34 cellular contexts compared by ENCODE assay signal in genomic region chr1:84939761-84940160, GRCh38. TPM values are rescaled to one million over a fixed set of nuclear protein-coding genes. Genes with fewer than 3 reads are reported as not detected.
"Had no signal": no experiment of that assay in that cellular context is flagged by ENCODE, and none has a peak within 500 bp of the region (broad histone marks: within the 10 kb centered on the region; RNA-seq: fewer than 3 reads in every experiment).

No MANE protein-coding gene starts in this region.

- H3K9me3 Mint-ChIP-seq: activated CD4-positive, alpha-beta memory T cell treated with anti-CD3 and anti-CD28 coated beads, Interleukin-2, amount 10 ng/mL, durations not matched to agents 7 days and 5 days; activated CD4-positive, alpha-beta T cell treated with anti-CD3 and anti-CD28 coated beads, Interleukin-2, amount 10 ng/mL, durations not matched to agents 7 days and 5 days; activated naive CD4-positive, alpha-beta T cell treated with anti-CD3 and anti-CD28 coated beads, Interleukin-2, amount 10 ng/mL, durations not matched to agents 7 days and 5 days; activated naive CD4-positive, alpha-beta T cell treated with anti-CD3 and anti-CD28 coated beads, Interleukin-2, amount 50 U/mL, for 24 hours; activated naive CD8-positive, alpha-beta T cell treated with anti-CD3 and anti-CD28 coated beads, Interleukin-2, amount 10 ng/mL, durations not matched to agents 7 days and 5 days; activated naive CD8-positive, alpha-beta T cell treated with anti-CD3 and anti-CD28 coated beads, Interleukin-2, amount 50 U/mL, for 24 hours; activated T-cell treated with anti-CD3 and anti-CD28 coated beads, Interleukin-2, amount 50 U/mL, for 24 hours; activated T-helper 2 cell treated with anti-CD3 and anti-CD28 coated beads, Interferon-gamma antibody, Interleukin-2, Interleukin-4, amounts not matched to agents 10 μg/mL and 5 μg/mL and 100 μg/mL, durations not matched to agents 14 hours and 24 hours and 36 hours; brain; WTC11 had no signal

- H3K4me3 Mint-ChIP-seq: activated CD4-positive, alpha-beta memory T cell treated with anti-CD3 and anti-CD28 coated beads, Interleukin-2, amount 10 ng/mL, durations not matched to agents 7 days and 5 days; activated CD4-positive, alpha-beta T cell treated with anti-CD3 and anti-CD28 coated beads for 36 hours; activated CD4-positive, alpha-beta T cell treated with anti-CD3 and anti-CD28 coated beads, Interleukin-2, amount 10 ng/mL, durations not matched to agents 7 days and 5 days; activated CD8-positive, alpha-beta memory T cell treated with anti-CD3 and anti-CD28 coated beads, Interleukin-2, amount 10 ng/mL, durations not matched to agents 7 days and 5 days; activated CD8-positive, alpha-beta T cell treated with anti-CD3 and anti-CD28 coated beads, Interleukin-2, amount 10 ng/mL, durations not matched to agents 7 days and 5 days; activated naive CD4-positive, alpha-beta T cell treated with anti-CD3 and anti-CD28 coated beads, Interleukin-2, amount 10 ng/mL, durations not matched to agents 7 days and 5 days; activated naive CD4-positive, alpha-beta T cell treated with anti-CD3 and anti-CD28 coated beads, Interleukin-2, amount 50 U/mL, for 24 hours; activated naive CD8-positive, alpha-beta T cell; activated naive CD8-positive, alpha-beta T cell treated with anti-CD3 and anti-CD28 coated beads, Interleukin-2, amount 10 ng/mL, durations not matched to agents 7 days and 5 days; activated naive CD8-positive, alpha-beta T cell treated with anti-CD3 and anti-CD28 coated beads, Interleukin-2, amount 50 U/mL, for 24 hours; activated T-cell treated with anti-CD3 and anti-CD28 coated beads, Interleukin-2, amount 50 U/mL, for 24 hours; brain; T-helper 17 cell; WTC11 had no signal

- DNase-seq: activated CD4-positive, alpha-beta memory T cell treated with anti-CD3 and anti-CD28 coated beads, Interleukin-2, amount 10 ng/mL, durations not matched to agents 7 days and 5 days; activated CD4-positive, alpha-beta T cell treated with anti-CD3 and anti-CD28 coated beads for 1 hour; activated CD4-positive, alpha-beta T cell treated with anti-CD3 and anti-CD28 coated beads for 36 hours; activated CD4-positive, alpha-beta T cell treated with anti-CD3 and anti-CD28 coated beads for 48 hours; activated CD4-positive, alpha-beta T cell treated with anti-CD3 and anti-CD28 coated beads, Interleukin-2, amount 10 ng/mL, durations not matched to agents 7 days and 5 days; activated CD4-positive, alpha-beta T cell treated with anti-CD3 and anti-CD28 coated beads, Interleukin-2, amount 50 U/mL, for 48 hours; activated CD4-positive, CD25-positive, alpha-beta regulatory T cell; activated CD8-positive, alpha-beta memory T cell treated with anti-CD3 and anti-CD28 coated beads for 24 hours; activated CD8-positive, alpha-beta memory T cell treated with anti-CD3 and anti-CD28 coated beads, Interleukin-2, amount 10 ng/mL, durations not matched to agents 7 days and 5 days; activated CD8-positive, alpha-beta memory T cell treated with anti-CD3 and anti-CD28 coated beads, Interleukin-2, amount 50 U/mL, for 48 hours; activated CD8-positive, alpha-beta T cell treated with anti-CD3 and anti-CD28 coated beads, Interleukin-2, amount 10 ng/mL, durations not matched to agents 7 days and 5 days; activated effector memory CD4-positive, alpha-beta T cell treated with Interleukin-2 at 50 U/mL for 16 hours; activated gamma-delta T cell; activated naive CD4-positive, alpha-beta T cell treated with anti-CD3 and anti-CD28 coated beads, Interleukin-2, amount 10 ng/mL, durations not matched to agents 7 days and 5 days; activated naive CD4-positive, alpha-beta T cell treated with Interleukin-2 at 50 U/mL for 16 hours; activated naive CD8-positive, alpha-beta T cell treated with anti-CD3 and anti-CD28 coated beads, Interleukin-2, amount 10 ng/mL, durations not matched to agents 7 days and 5 days; activated naive CD8-positive, alpha-beta T cell treated with anti-CD3 and anti-CD28 coated beads, Interleukin-2, amount 50 U/mL, for 24 hours; activated T-cell treated with anti-CD3 and anti-CD28 coated beads, Interleukin-2, amount 50 U/mL, for 24 hours; activated T-cell treated with anti-CD3 and anti-CD28 coated beads, Interleukin-2, amount 50 U/mL, for 48 hours; amygdala; anterior cingulate cortex; central memory CD4-positive, alpha-beta T cell; T-helper 17 cell; T1000; WERI-Rb-1 had no signal

- ATAC-seq: activated CD4-positive, alpha-beta T cell treated with anti-CD3 and anti-CD28 coated beads for 36 hours; activated CD4-positive, CD25-positive, alpha-beta regulatory T cell treated with anti-CD3 and anti-CD28 coated beads, Interleukin-2, amount 50 U/mL, for 24 hours; activated CD8-positive, alpha-beta memory T cell treated with anti-CD3 and anti-CD28 coated beads, Interleukin-2, amount 10 ng/mL, durations not matched to agents 7 days and 5 days; activated CD8-positive, alpha-beta T cell treated with anti-CD3 and anti-CD28 coated beads, Interleukin-2, amount 10 ng/mL, durations not matched to agents 7 days and 5 days; activated naive CD8-positive, alpha-beta T cell treated with anti-CD3 and anti-CD28 coated beads, Interleukin-2, amount 50 U/mL, for 24 hours; T-helper 17 cell; WTC11 had no signal

- H3K27ac ChIP-seq: ascending aorta, cardiac muscle cell, WERI-Rb-1 had no signal

- H3K36me3 Mint-ChIP-seq: activated naive CD4-positive, alpha-beta T cell treated with anti-CD3 and anti-CD28 coated beads, Interleukin-2, amount 10 ng/mL, durations not matched to agents 7 days and 5 days; activated naive CD4-positive, alpha-beta T cell treated with anti-CD3 and anti-CD28 coated beads, Interleukin-2, amount 50 U/mL, for 24 hours; activated naive CD8-positive, alpha-beta T cell; activated naive CD8-positive, alpha-beta T cell treated with anti-CD3 and anti-CD28 coated beads, Interleukin-2, amount 10 ng/mL, durations not matched to agents 7 days and 5 days; brain; WTC11 had no signal

- H3K27ac Mint-ChIP-seq: activated CD4-positive, alpha-beta memory T cell treated with anti-CD3 and anti-CD28 coated beads, Interleukin-2, amount 10 ng/mL, durations not matched to agents 7 days and 5 days; activated CD4-positive, alpha-beta T cell treated with anti-CD3 and anti-CD28 coated beads for 36 hours; activated CD4-positive, alpha-beta T cell treated with anti-CD3 and anti-CD28 coated beads, Interleukin-2, amount 10 ng/mL, durations not matched to agents 7 days and 5 days; activated CD8-positive, alpha-beta memory T cell treated with anti-CD3 and anti-CD28 coated beads, Interleukin-2, amount 10 ng/mL, durations not matched to agents 7 days and 5 days; activated CD8-positive, alpha-beta T cell treated with anti-CD3 and anti-CD28 coated beads, Interleukin-2, amount 10 ng/mL, durations not matched to agents 7 days and 5 days; activated naive CD4-positive, alpha-beta T cell treated with anti-CD3 and anti-CD28 coated beads, Interleukin-2, amount 10 ng/mL, durations not matched to agents 7 days and 5 days; activated naive CD4-positive, alpha-beta T cell treated with anti-CD3 and anti-CD28 coated beads, Interleukin-2, amount 50 U/mL, for 24 hours; activated naive CD8-positive, alpha-beta T cell; activated naive CD8-positive, alpha-beta T cell treated with anti-CD3 and anti-CD28 coated beads, Interleukin-2, amount 10 ng/mL, durations not matched to agents 7 days and 5 days; activated naive CD8-positive, alpha-beta T cell treated with anti-CD3 and anti-CD28 coated beads, Interleukin-2, amount 50 U/mL, for 24 hours; activated T-cell treated with anti-CD3 and anti-CD28 coated beads, Interleukin-2, amount 50 U/mL, for 24 hours; activated T-helper 2 cell treated with anti-CD3 and anti-CD28 coated beads, Interferon-gamma antibody, Interleukin-2, Interleukin-4, amounts not matched to agents 10 μg/mL and 5 μg/mL and 100 μg/mL, durations not matched to agents 14 hours and 24 hours and 36 hours; brain; T-helper 17 cell; WTC11 had no signal

- H3K27me3 Mint-ChIP-seq: activated CD4-positive, alpha-beta memory T cell treated with anti-CD3 and anti-CD28 coated beads, Interleukin-2, amount 10 ng/mL, durations not matched to agents 7 days and 5 days; activated CD4-positive, alpha-beta T cell treated with anti-CD3 and anti-CD28 coated beads for 36 hours; activated CD4-positive, alpha-beta T cell treated with anti-CD3 and anti-CD28 coated beads, Interleukin-2, amount 10 ng/mL, durations not matched to agents 7 days and 5 days; activated CD8-positive, alpha-beta memory T cell treated with anti-CD3 and anti-CD28 coated beads, Interleukin-2, amount 10 ng/mL, durations not matched to agents 7 days and 5 days; activated naive CD4-positive, alpha-beta T cell treated with anti-CD3 and anti-CD28 coated beads, Interleukin-2, amount 50 U/mL, for 24 hours; activated naive CD8-positive, alpha-beta T cell; activated naive CD8-positive, alpha-beta T cell treated with anti-CD3 and anti-CD28 coated beads, Interleukin-2, amount 10 ng/mL, durations not matched to agents 7 days and 5 days; activated naive CD8-positive, alpha-beta T cell treated with anti-CD3 and anti-CD28 coated beads, Interleukin-2, amount 50 U/mL, for 24 hours; activated T-cell treated with anti-CD3 and anti-CD28 coated beads, Interleukin-2, amount 50 U/mL, for 24 hours had no signal

RNA-seq across cellular contexts. Expression of gene LPAR3, which starts 46.8 kb away (rescaled TPM):
- total RNA-seq: activated T-helper 2 cell treated with anti-CD3 and anti-CD28 coated beads, Interferon-gamma antibody, Interleukin-2, Interleukin-4, amounts not matched to agents 10 μg/mL and 5 μg/mL and 100 μg/mL, durations not matched to agents 14 hours and 24 hours and 36 hours; ascending aorta had no signal

RNA-seq across cellular contexts. Expression of gene MCOLN2, which starts 57.2 kb away (rescaled TPM):
- total RNA-seq: ascending aorta, cardiac muscle cell, cerebellum had no signal
